ENCODE assay signal across 29 cellular contexts in the genomic region with DNA sequence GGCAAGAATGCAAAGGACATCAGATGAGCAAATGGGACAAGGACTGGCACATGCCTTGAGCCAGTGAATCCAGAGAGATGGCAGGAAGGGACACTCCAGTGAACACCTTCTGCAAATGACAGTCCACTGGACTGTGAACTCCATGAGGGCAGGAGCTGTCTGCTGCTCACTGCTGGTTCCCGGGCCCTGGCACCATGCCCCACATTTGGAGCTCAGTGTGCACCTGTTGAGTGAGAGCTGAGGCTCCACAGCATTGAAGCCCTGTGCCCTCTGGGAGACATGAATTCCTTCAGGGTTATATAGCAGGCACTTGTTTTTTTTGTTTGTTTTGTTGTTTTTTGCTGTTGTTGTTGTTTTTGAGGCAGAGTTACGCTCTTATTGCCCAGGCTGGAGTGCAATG. TPM values are rescaled to one million over a fixed set of nuclear protein-coding genes. Genes with fewer than 3 reads are reported as not detected.
DNase-seq lines count a peak whose midpoint lies in the region; ATAC-seq, FAIRE-seq and TF ChIP-seq lines count a peak whose summit lies in the region.
"Had no signal": no experiment of that assay in that cellular context is flagged by ENCODE, and none has a peak within 500 bp of the region (broad histone marks: within the 10 kb centered on the region; RNA-seq: fewer than 3 reads in every experiment).

No MANE protein-coding gene starts in this region.

- ATAC-seq in pancreas = no peak
- ATAC-seq: GM12878 had no signal

- H3K9me3 ChIP-seq in esophagus muscularis mucosa = no peaks in the 10 kb centered on the region
- no peaks in the 10 kb centered on the region for H3K9me3 ChIP-seq in tibial nerve
- no peaks in the 10 kb centered on the region for H3K9me3 ChIP-seq in pancreas
- H3K9me3 ChIP-seq: BE2C, BLaER1 had no signal

- H3K4me3 ChIP-seq in esophagus muscularis mucosa (no peak overlapping the region), rectal smooth muscle tissue (ENCODE audit: low read length) (no peak overlapping the region), tibial nerve (no peak overlapping the region), mesendoderm (ENCODE audit: low read length) (no peak overlapping the region), pancreas (no peak overlapping the region)
- H3K4me3 ChIP-seq: BLaER1, GM12878 had no signal

- no peak overlapping the region for H3K4ac ChIP-seq in mesendoderm (ENCODE audit: low read depth, low read length)

- H2BK15ac ChIP-seq in mesendoderm (replicated peaks; ENCODE audit: low read depth) = no peak overlapping the region

- intact Hi-C loops in esophagus muscularis mucosa (cut with DNase I) = no loop called here
- intact Hi-C loops in pancreas (cut with DNase I) = no loop called here

- H3K18ac ChIP-seq in mesendoderm (ENCODE audit: low read length) = no peak overlapping the region

- no peak for TF ChIP-seq POLR2A in esophagus muscularis mucosa (IDR thresholded peaks at IDR 0.05; ENCODE audit: low read depth)
- no peak for TF ChIP-seq POLR2A in tibial nerve (IDR thresholded peaks at IDR 0.05)

- H3K36me3 ChIP-seq in esophagus muscularis mucosa = peaks cover 0 to 55% (median 18%) of the 10 kb centered on the region in 4 donors
- peaks cover 2% of the 10 kb centered on the region for H3K36me3 ChIP-seq in rectal smooth muscle tissue (ENCODE audit: control insufficient read depth, insufficient read depth, low read length)
- peaks cover 0 to 49% (median 0%) of the 10 kb centered on the region in 3 donors for H3K36me3 ChIP-seq in tibial nerve
- no peaks in the 10 kb centered on the region for H3K36me3 ChIP-seq in mesendoderm (ENCODE audit: control insufficient read depth, insufficient read depth, low read length)
- H3K36me3 ChIP-seq in pancreas = no peaks in the 10 kb centered on the region
- H3K36me3 ChIP-seq: BLaER1 had no signal

- peaks cover 8 to 62% (median 53%) of the 10 kb centered on the region in 4 donors for H3K4me1 ChIP-seq in esophagus muscularis mucosa
- H3K4me1 ChIP-seq in rectal smooth muscle tissue (ENCODE audit: control insufficient read depth, insufficient read depth, low read length) = peaks cover 24% of the 10 kb centered on the region
- H3K4me1 ChIP-seq in tibial nerve = peaks cover 0 to 68% (median 27%) of the 10 kb centered on the region in 4 donors
- H3K4me1 ChIP-seq in mesendoderm (ENCODE audit: control insufficient read depth, low read depth, low read length) = no peaks in the 10 kb centered on the region
- H3K4me1 ChIP-seq in pancreas = no peaks in the 10 kb centered on the region
- H3K4me1 ChIP-seq: BE2C, BLaER1 had no signal

- no peak overlapping the region for H3K23ac ChIP-seq in mesendoderm (ENCODE audit: low read length)

- no peak overlapping the region for H2AK5ac ChIP-seq in mesendoderm (ENCODE audit: low read length)

- DNase-seq in esophagus muscularis mucosa (ENCODE audit: extremely low spot score) = no peak
- DNase-seq in tibial nerve (ENCODE audit: low spot score in 2 of 2) = no peak
- no peak for DNase-seq in mesendoderm
- no peak for DNase-seq in pons (ENCODE audit: low spot score)
- no peak for DNase-seq in pancreas
- DNase-seq: 8988T; ACHN; BE2C; C1 segment of cervical spinal cord; CD4-positive, alpha-beta memory T cell; CD4-positive, CD25-positive, alpha-beta regulatory T cell; CD8-positive, alpha-beta memory T cell; COR-L47; DMS 273 treated with DMSO at 0.1 percent for 48 hours; DMS153; DMS53; DMS79; DND-41; EL; GDM1 had no signal

- no peaks in the 10 kb centered on the region for H3K27me3 ChIP-seq in esophagus muscularis mucosa
- H3K27me3 ChIP-seq in rectal smooth muscle tissue (ENCODE audit: control insufficient read depth, insufficient read depth, low read length) = no peaks in the 10 kb centered on the region
- no peaks in the 10 kb centered on the region for H3K27me3 ChIP-seq in tibial nerve
- H3K27me3 ChIP-seq in mesendoderm (ENCODE audit: insufficient read depth, low read length, poor library complexity) = no peaks in the 10 kb centered on the region
- H3K27me3 ChIP-seq in pancreas = no peaks in the 10 kb centered on the region
- H3K27me3 ChIP-seq: BE2C, BLaER1 had no signal

- H2BK5ac ChIP-seq in mesendoderm (ENCODE audit: low read length) = no peak overlapping the region

- no peak overlapping the region for H3K56ac ChIP-seq in mesendoderm (ENCODE audit: low read length)

- no peaks in the 10 kb centered on the region for H3K79me2 ChIP-seq in mesendoderm (ENCODE audit: control insufficient read depth, insufficient read depth, low read length)

- no peak overlapping the region for H2BK120ac ChIP-seq in mesendoderm (ENCODE audit: low read depth, low read length)

- H4K8ac ChIP-seq in mesendoderm (ENCODE audit: low read depth, low read length) = no peak overlapping the region

- peak overlapping the region in 3 of 4 donors; percentile 66 to 69 (median 68) for H3K27ac ChIP-seq in esophagus muscularis mucosa (replicated peaks in 1 of 4)
- peak overlapping the region; percentile 75 for H3K27ac ChIP-seq in rectal smooth muscle tissue (ENCODE audit: low read depth, low read length)
- H3K27ac ChIP-seq in tibial nerve = peak overlapping the region in 3 of 4 donors; percentile 9 to 92 (median 45)
- H3K27ac ChIP-seq in mesendoderm (ENCODE audit: low read depth, low read length) = no peak overlapping the region
- H3K27ac ChIP-seq in pancreas = no peak overlapping the region
- H3K27ac ChIP-seq: BLaER1 had no signal

- FAIRE-seq in pancreas (lab: Jason Lieb, UNC) = no peak
- FAIRE-seq: A204.1, GM12878, GM12892, GM18507 had no signal

- no peaks in the 10 kb centered on the region for H3K79me1 ChIP-seq in mesendoderm (ENCODE audit: low read length)

- TF ChIP-seq EP300 in esophagus muscularis mucosa (IDR thresholded peaks at IDR 0.05) = no peak
- TF ChIP-seq EP300 in tibial nerve (IDR thresholded peaks at IDR 0.05) = no peak

- H3K4me2 ChIP-seq in mesendoderm (ENCODE audit: low read length) = no peak overlapping the region
- H3K4me2 ChIP-seq: BLaER1 had no signal

- no peak for TF ChIP-seq CTCF in esophagus muscularis mucosa (IDR thresholded peaks at IDR 0.05)
- TF ChIP-seq CTCF in tibial nerve (IDR thresholded peaks at IDR 0.05) = no peak
- no peak for TF ChIP-seq CTCF in pancreas (IDR thresholded peaks at IDR 0.05)

- H4K5ac ChIP-seq in mesendoderm (ENCODE audit: low read length) = no peak overlapping the region

- no peak overlapping the region for H3K9ac ChIP-seq in rectal smooth muscle tissue (ENCODE audit: low read length)
- H3K9ac ChIP-seq in mesendoderm (ENCODE audit: low read length) = no peak overlapping the region
- H3K9ac ChIP-seq: BLaER1 had no signal

- WGBS in esophagus muscularis mucosa = 76% methylated on average over 2 of the region's 2 CpGs
- WGBS in tibial nerve, 2 donors = 55 to 69% methylated on average over 2 of the region's 2 CpGs
- no CpG with 5 or more reads among the region's 2 CpGs for WGBS in mesendoderm (ENCODE audit: extremely low coverage, insufficient coverage, low lambda C conversion rate)
- 81 to 98% methylated on average over 2 of the region's 2 CpGs for WGBS in pancreas, 2 donors

RNA-seq across cellular contexts. Expression of a gene that starts 13.1 kb away (rescaled TPM):
- total RNA-seq in esophagus muscularis mucosa (10 to 100 TPM; 18.7 to 30.9 (median 21.8) TPM), tibial nerve (10 to 100 TPM; 21.1 to 46.8 (median 35.3) TPM), pancreas (under 1 TPM; 0.28 to 0.56 (median 0.33) TPM)
- 3.5 TPM for polyA plus RNA-seq in mesendoderm (2013, experiment 1 of 2)
- polyA plus RNA-seq in mesendoderm (2013, experiment 2 of 2) = 3.5 TPM
- under 1 TPM; 0.27 to 0.61 TPM for polyA plus RNA-seq in pancreas
- total RNA-seq: CD4-positive, alpha-beta memory T cell; CD4-positive, CD25-positive, alpha-beta regulatory T cell; CD8-positive, alpha-beta memory T cell; G401; GM12878 had no signal
- polyA plus RNA-seq: AG04450; CD14-positive monocyte; CD4-positive, alpha-beta memory T cell; CD4-positive, CD25-positive, alpha-beta regulatory T cell; CD8-positive, alpha-beta memory T cell; GM12878 had no signal

Comparison
In these comparisons a context has a peak if more than half of its experiments do, and no peak if none do; other contexts are left out.
1. H3K27ac ChIP-seq: peak in esophagus muscularis mucosa (3 of 4), rectal smooth muscle tissue (single experiment) and tibial nerve (3 of 4); none in mesendoderm (single experiment) and pancreas (0 of 4).
2. RNA of a gene that starts 13.1 kb away (total RNA-seq): 21.1 to 46.8 TPM in tibial nerve and 18.7 to 30.9 TPM in esophagus muscularis mucosa; 0.28 to 0.56 TPM in pancreas; every median in the first group is over 10 times any median in the second.